ENCODE assay signal across 14 cellular contexts in the genomic region with DNA sequence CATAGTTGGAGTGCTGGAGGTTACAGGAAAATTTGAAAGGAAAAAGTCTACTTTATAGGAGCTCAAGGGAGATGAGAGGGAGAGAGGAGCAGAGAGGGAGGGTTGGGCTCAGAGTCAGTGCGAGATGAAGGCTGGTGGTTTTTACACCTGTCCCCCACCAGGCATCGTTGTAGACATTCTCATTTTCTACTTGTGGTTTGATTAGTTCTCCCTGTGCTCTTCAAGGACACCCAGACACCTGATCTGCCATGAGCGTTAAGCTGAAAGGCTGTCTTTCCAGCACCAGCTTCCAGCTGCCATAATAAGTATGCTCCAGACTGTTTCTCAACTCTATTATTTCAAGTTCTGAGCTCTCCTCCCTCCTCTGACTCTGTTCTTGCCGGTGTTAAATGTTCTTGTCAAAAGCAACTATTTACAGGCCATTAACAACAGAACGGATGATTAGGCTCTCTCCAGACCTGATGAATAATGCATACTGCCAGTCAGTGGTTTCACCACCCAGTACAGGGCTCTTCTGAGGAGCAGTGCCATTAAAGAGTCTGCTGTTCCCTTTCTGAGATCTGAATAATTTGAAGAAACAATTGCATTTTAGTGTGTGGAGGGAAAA.
DNase-seq lines count a peak whose midpoint lies in the region; ATAC-seq and TF ChIP-seq lines count a peak whose summit lies in the region.
"Had no signal": no experiment of that assay in that cellular context is flagged by ENCODE, and none has a peak within 500 bp of the region (broad histone marks: within the 10 kb centered on the region; RNA-seq: fewer than 3 reads in every experiment).

No MANE protein-coding gene starts in this region.

- TF ChIP-seq CTCF in brain (conservative IDR thresholded peaks at IDR 0.05): no peak

- H3K4me1 Mint-ChIP-seq in brain: peaks cover 46% of the 10 kb centered on the region
- H3K4me1 Mint-ChIP-seq: IgD-negative memory B cell had no signal

- H3K9me3 ChIP-seq in neuron (ENCODE audit: low read length): peaks cover 4% of the 10 kb centered on the region
- H3K9me3 ChIP-seq: SK-N-SH had no signal

- H3K36me3 Mint-ChIP-seq in brain: no peaks in the 10 kb centered on the region
- H3K36me3 Mint-ChIP-seq: CD8-positive, alpha-beta T cell; IgD-negative memory B cell had no signal

- no peak for ATAC-seq in HG02571 (IDR thresholded peaks at IDR 0.05; ENCODE audit: unreplicated experiment)
- ATAC-seq in GM21390 (IDR thresholded peaks at IDR 0.05; ENCODE audit: unreplicated experiment): no peak
- ATAC-seq: CD8-positive, alpha-beta T cell; GM23338 had no signal

- H3K4me3 Mint-ChIP-seq in brain: peak overlapping the region in 1 of 5 experiments; percentile 9
- H3K4me3 Mint-ChIP-seq: CD8-positive, alpha-beta T cell; GM23338; IgD-negative memory B cell had no signal

- peaks cover 9% of the 10 kb centered on the region for H3K4me1 ChIP-seq in neuron (ENCODE audit: insufficient read depth, low read length)

- H3K9me3 Mint-ChIP-seq in brain: peaks cover 0 to 3% (median 0%) of the 10 kb centered on the region in 5 experiments
- H3K9me3 Mint-ChIP-seq: CD8-positive, alpha-beta T cell; GM23338 had no signal

- peak overlapping the region; percentile 35 to 85 (median 75) for H3K27ac Mint-ChIP-seq in brain
- H3K27ac Mint-ChIP-seq: CD8-positive, alpha-beta T cell; GM23338; IgD-negative memory B cell had no signal

- DNase-seq in Jurkat, Clone E6-1 (ENCODE audit: low read depth, low spot score): peak; percentile 16
- DNase-seq in NCI-H2227 treated with DMSO at 0.1 percent for 48 hours (lab: John Stamatoyannopoulos, UW) (peak; percentile 39), posterior cingulate gyrus (no peak)
- DNase-seq: CD8-positive, alpha-beta T cell; NCI-H1436 treated with DMSO at 0.1 percent for 48 hours; NCI-H2081 treated with DMSO at 0.1 percent for 48 hours; NCI-H524 treated with DMSO at 0.1 percent for 48 hours; SK-N-SH had no signal

- H3K4me3 ChIP-seq in Jurkat, Clone E6-1 (ENCODE audit: low read length): no peak overlapping the region
- H3K4me3 ChIP-seq in neuron (ENCODE audit: low read length): no peak overlapping the region
- H3K4me3 ChIP-seq: GM23338 had no signal

- H3K36me3 ChIP-seq in neuron (ENCODE audit: insufficient read depth, low read length): no peaks in the 10 kb centered on the region

- peak overlapping the region; percentile 11 for H2AFZ ChIP-seq in neuron (ENCODE audit: low read depth, low read length)

- intact Hi-C loops in posterior cingulate gyrus (cut with DNase I): no loop called here

- H3K27me3 ChIP-seq in neuron (ENCODE audit: insufficient read depth, low read length): no peaks in the 10 kb centered on the region

- H3K27me3 Mint-ChIP-seq in brain: peaks cover 4% of the 10 kb centered on the region
- H3K27me3 Mint-ChIP-seq: IgD-negative memory B cell had no signal

Comparison
In these comparisons a context has a peak if more than half of its experiments do, and no peak if none do; other contexts are left out.
1. DNase-seq: peak in Jurkat, Clone E6-1 (single experiment) and NCI-H2227 treated with DMSO at 0.1 percent for 48 hours (single experiment); none in posterior cingulate gyrus (0 of 10).